ENCODE assay signal across 34 cellular contexts in the genomic region with DNA sequence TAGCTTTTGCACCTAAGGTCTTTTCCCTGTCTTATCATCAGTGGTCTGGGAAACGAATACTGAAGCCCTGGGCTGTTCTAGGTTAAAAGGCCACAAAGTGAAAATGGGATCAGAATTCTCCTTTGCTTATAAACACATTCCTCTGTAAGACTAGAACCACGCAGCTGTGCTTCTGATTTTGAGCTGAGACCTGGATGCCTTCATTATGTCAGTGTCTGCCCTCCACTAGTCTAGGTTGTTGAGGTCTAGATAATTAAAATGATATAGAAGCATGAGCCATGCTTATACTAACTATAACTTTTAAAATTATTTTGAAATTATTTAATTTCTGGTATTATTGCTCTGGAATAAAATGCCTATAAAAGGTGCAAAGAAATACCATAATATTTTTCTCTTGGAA.
"Had no signal": no experiment of that assay in that cellular context is flagged by ENCODE, and none has a peak within 500 bp of the region (broad histone marks: within the 10 kb centered on the region; RNA-seq: fewer than 3 reads in every experiment).

No MANE protein-coding gene starts in this region.

- H3K27ac ChIP-seq: adrenal gland, body of pancreas, brain microvascular endothelial cell, breast epithelium, WERI-Rb-1 had no signal

- H3K4me3 ChIP-seq: adrenal gland, body of pancreas, breast epithelium had no signal

- H3K9me3 ChIP-seq: adrenal gland, body of pancreas, breast epithelium had no signal

- H3K9me3 Mint-ChIP-seq: activated naive CD4-positive, alpha-beta T cell treated with anti-CD3 and anti-CD28 coated beads, Interleukin-2, amount 50 U/mL, for 24 hours had no signal

- H3K27ac Mint-ChIP-seq: activated CD4-positive, alpha-beta memory T cell treated with anti-CD3 and anti-CD28 coated beads, Interleukin-2, amount 10 ng/mL, durations not matched to agents 7 days and 5 days; activated CD4-positive, alpha-beta T cell treated with anti-CD3 and anti-CD28 coated beads for 36 hours; activated CD4-positive, alpha-beta T cell treated with anti-CD3 and anti-CD28 coated beads, Interleukin-2, amount 10 ng/mL, durations not matched to agents 7 days and 5 days; activated CD8-positive, alpha-beta memory T cell treated with anti-CD3 and anti-CD28 coated beads, Interleukin-2, amount 10 ng/mL, durations not matched to agents 7 days and 5 days; activated CD8-positive, alpha-beta T cell treated with anti-CD3 and anti-CD28 coated beads, Interleukin-2, amount 10 ng/mL, durations not matched to agents 7 days and 5 days; activated naive CD4-positive, alpha-beta T cell treated with anti-CD3 and anti-CD28 coated beads, Interleukin-2, amount 10 ng/mL, durations not matched to agents 7 days and 5 days; activated naive CD4-positive, alpha-beta T cell treated with anti-CD3 and anti-CD28 coated beads, Interleukin-2, amount 50 U/mL, for 24 hours; activated naive CD8-positive, alpha-beta T cell; activated T-cell treated with anti-CD3 and anti-CD28 coated beads, Interleukin-2, amount 50 U/mL, for 24 hours; activated T-helper 2 cell treated with anti-CD3 and anti-CD28 coated beads, Interferon-gamma antibody, Interleukin-2, Interleukin-4, amounts not matched to agents 10 μg/mL and 5 μg/mL and 100 μg/mL, durations not matched to agents 14 hours and 24 hours and 36 hours; T-helper 1 cell treated with Interleukin-12 subunit alpha and Interleukin-12 subunit beta and Interleukin-4 antibody, amounts not matched to agents 30 μg/mL and 1 μg/mL, for 36 hours; T-helper 2 cell treated with Interferon-gamma antibody and Interleukin-4, amounts not matched to agents 5 μg/mL and 100 μg/mL, for 36 hours; WTC11 had no signal

- H3K27me3 Mint-ChIP-seq: activated CD4-positive, alpha-beta memory T cell treated with anti-CD3 and anti-CD28 coated beads, Interleukin-2, amount 10 ng/mL, durations not matched to agents 7 days and 5 days; activated CD4-positive, alpha-beta T cell treated with anti-CD3 and anti-CD28 coated beads for 36 hours; activated CD4-positive, alpha-beta T cell treated with anti-CD3 and anti-CD28 coated beads, Interleukin-2, amount 10 ng/mL, durations not matched to agents 7 days and 5 days; activated CD8-positive, alpha-beta memory T cell treated with anti-CD3 and anti-CD28 coated beads, Interleukin-2, amount 10 ng/mL, durations not matched to agents 7 days and 5 days; activated naive CD4-positive, alpha-beta T cell treated with anti-CD3 and anti-CD28 coated beads, Interleukin-2, amount 10 ng/mL, durations not matched to agents 7 days and 5 days; activated naive CD4-positive, alpha-beta T cell treated with anti-CD3 and anti-CD28 coated beads, Interleukin-2, amount 50 U/mL, for 24 hours; activated naive CD8-positive, alpha-beta T cell; activated T-cell treated with anti-CD3 and anti-CD28 coated beads, Interleukin-2, amount 50 U/mL, for 24 hours had no signal

- H3K36me3 Mint-ChIP-seq: activated CD8-positive, alpha-beta memory T cell treated with anti-CD3 and anti-CD28 coated beads, Interleukin-2, amount 10 ng/mL, durations not matched to agents 7 days and 5 days; activated naive CD4-positive, alpha-beta T cell treated with anti-CD3 and anti-CD28 coated beads, Interleukin-2, amount 10 ng/mL, durations not matched to agents 7 days and 5 days; activated naive CD4-positive, alpha-beta T cell treated with anti-CD3 and anti-CD28 coated beads, Interleukin-2, amount 50 U/mL, for 24 hours; activated naive CD8-positive, alpha-beta T cell; WTC11 had no signal

- H3K4me1 ChIP-seq: body of pancreas, breast epithelium had no signal

- H3K4me3 Mint-ChIP-seq: activated CD4-positive, alpha-beta memory T cell treated with anti-CD3 and anti-CD28 coated beads, Interleukin-2, amount 10 ng/mL, durations not matched to agents 7 days and 5 days; activated CD4-positive, alpha-beta T cell treated with anti-CD3 and anti-CD28 coated beads for 36 hours; activated CD4-positive, alpha-beta T cell treated with anti-CD3 and anti-CD28 coated beads, Interleukin-2, amount 10 ng/mL, durations not matched to agents 7 days and 5 days; activated CD8-positive, alpha-beta memory T cell treated with anti-CD3 and anti-CD28 coated beads, Interleukin-2, amount 10 ng/mL, durations not matched to agents 7 days and 5 days; activated CD8-positive, alpha-beta T cell treated with anti-CD3 and anti-CD28 coated beads, Interleukin-2, amount 10 ng/mL, durations not matched to agents 7 days and 5 days; activated naive CD4-positive, alpha-beta T cell treated with anti-CD3 and anti-CD28 coated beads, Interleukin-2, amount 10 ng/mL, durations not matched to agents 7 days and 5 days; activated naive CD4-positive, alpha-beta T cell treated with anti-CD3 and anti-CD28 coated beads, Interleukin-2, amount 50 U/mL, for 24 hours; activated naive CD8-positive, alpha-beta T cell; activated T-cell treated with anti-CD3 and anti-CD28 coated beads, Interleukin-2, amount 50 U/mL, for 24 hours; T-helper 1 cell treated with Interleukin-12 subunit alpha and Interleukin-12 subunit beta and Interleukin-4 antibody, amounts not matched to agents 30 μg/mL and 1 μg/mL, for 36 hours; T-helper 2 cell treated with Interferon-gamma antibody and Interleukin-4, amounts not matched to agents 5 μg/mL and 100 μg/mL, for 36 hours; WTC11 had no signal

- H3K4me1 Mint-ChIP-seq: activated CD4-positive, alpha-beta memory T cell treated with anti-CD3 and anti-CD28 coated beads, Interleukin-2, amount 10 ng/mL, durations not matched to agents 7 days and 5 days; activated CD4-positive, alpha-beta T cell treated with anti-CD3 and anti-CD28 coated beads for 36 hours; activated CD4-positive, alpha-beta T cell treated with anti-CD3 and anti-CD28 coated beads, Interleukin-2, amount 10 ng/mL, durations not matched to agents 7 days and 5 days; activated CD8-positive, alpha-beta memory T cell treated with anti-CD3 and anti-CD28 coated beads, Interleukin-2, amount 10 ng/mL, durations not matched to agents 7 days and 5 days; activated naive CD4-positive, alpha-beta T cell treated with anti-CD3 and anti-CD28 coated beads, Interleukin-2, amount 10 ng/mL, durations not matched to agents 7 days and 5 days; activated naive CD4-positive, alpha-beta T cell treated with anti-CD3 and anti-CD28 coated beads, Interleukin-2, amount 50 U/mL, for 24 hours had no signal

- DNase-seq: activated CD4-positive, alpha-beta memory T cell treated with anti-CD3 and anti-CD28 coated beads, Interleukin-2, amount 10 ng/mL, durations not matched to agents 7 days and 5 days; activated CD4-positive, alpha-beta T cell treated with anti-CD3 and anti-CD28 coated beads for 1 hour; activated CD4-positive, alpha-beta T cell treated with anti-CD3 and anti-CD28 coated beads for 36 hours; activated CD4-positive, alpha-beta T cell treated with anti-CD3 and anti-CD28 coated beads for 48 hours; activated CD4-positive, alpha-beta T cell treated with anti-CD3 and anti-CD28 coated beads, Interleukin-2, amount 10 ng/mL, durations not matched to agents 7 days and 5 days; activated CD4-positive, alpha-beta T cell treated with anti-CD3 and anti-CD28 coated beads, Interleukin-2, amount 50 U/mL, for 48 hours; activated CD4-positive, CD25-positive, alpha-beta regulatory T cell; activated CD8-positive, alpha-beta memory T cell treated with anti-CD3 and anti-CD28 coated beads for 24 hours; activated CD8-positive, alpha-beta memory T cell treated with anti-CD3 and anti-CD28 coated beads, Interleukin-2, amount 10 ng/mL, durations not matched to agents 7 days and 5 days; activated CD8-positive, alpha-beta memory T cell treated with anti-CD3 and anti-CD28 coated beads, Interleukin-2, amount 50 U/mL, for 48 hours; activated CD8-positive, alpha-beta T cell treated with anti-CD3 and anti-CD28 coated beads, Interleukin-2, amount 10 ng/mL, durations not matched to agents 7 days and 5 days; activated effector memory CD4-positive, alpha-beta T cell treated with Interleukin-2 at 50 U/mL for 16 hours; activated gamma-delta T cell; activated naive CD4-positive, alpha-beta T cell treated with anti-CD3 and anti-CD28 coated beads, Interleukin-2, amount 10 ng/mL, durations not matched to agents 7 days and 5 days; activated naive CD4-positive, alpha-beta T cell treated with Interleukin-2 at 50 U/mL for 16 hours; activated T-cell treated with anti-CD3 and anti-CD28 coated beads, Interleukin-2, amount 50 U/mL, for 24 hours; activated T-cell treated with anti-CD3 and anti-CD28 coated beads, Interleukin-2, amount 50 U/mL, for 48 hours; adrenal gland; amniotic stem cell; aorta; body of pancreas; brain microvascular endothelial cell; central memory CD4-positive, alpha-beta T cell; T-helper 2 cell; T-helper 9 cell; WERI-Rb-1 had no signal

- ATAC-seq: activated CD4-positive, alpha-beta T cell treated with anti-CD3 and anti-CD28 coated beads for 36 hours; activated CD4-positive, CD25-positive, alpha-beta regulatory T cell treated with anti-CD3 and anti-CD28 coated beads, Interleukin-2, amount 50 U/mL, for 24 hours; activated CD8-positive, alpha-beta memory T cell treated with anti-CD3 and anti-CD28 coated beads, Interleukin-2, amount 10 ng/mL, durations not matched to agents 7 days and 5 days; activated CD8-positive, alpha-beta T cell treated with anti-CD3 and anti-CD28 coated beads, Interleukin-2, amount 10 ng/mL, durations not matched to agents 7 days and 5 days; body of pancreas; WTC11 had no signal

- H3K27me3 ChIP-seq: adrenal gland, body of pancreas, brain microvascular endothelial cell, breast epithelium had no signal

- H3K36me3 ChIP-seq: adrenal gland, brain microvascular endothelial cell, breast epithelium, WERI-Rb-1 had no signal
